8 cellular contexts compared by ENCODE assay signal in genomic region chrX:147917700-147918694, GRCh38. TPM values are rescaled to one million over a fixed set of nuclear protein-coding genes. Genes with fewer than 3 reads are reported as not detected.
DNase-seq lines count a peak whose midpoint lies in the region; ATAC-seq lines count a peak whose summit lies in the region.

No MANE protein-coding gene starts in this region.

- POLR2A ChIA-PET in naive thymus-derived CD8-positive, alpha-beta T cell (lab: Charles Lee), result no interaction called here

- DNase-seq in activated CD4-positive, alpha-beta T cell treated with anti-CD3 and anti-CD28 coated beads for 48 hours, result peak; percentile 9
- no peak for DNase-seq in activated CD4-positive, alpha-beta T cell treated with anti-CD3 and anti-CD28 coated beads for 1 hour
- DNase-seq in T-helper 17 cell (no peak), G401 (ENCODE audit: low spot score) (no peak), NCI-H524 treated with DMSO at 0.1 percent for 48 hours (lab: John Stamatoyannopoulos, UW) (no peak), DMS 273 (lab: John Stamatoyannopoulos, UW; ENCODE audit: unreplicated experiment) (no peak)
- DNase-seq in naive thymus-derived CD8-positive, alpha-beta T cell, result peak in 6 of 10 donors; percentile 0 to 44 (median 13)

- peak overlapping the region; percentile 70 for H3K4me3 Mint-ChIP-seq in T-helper 17 cell
- peak overlapping the region; percentile 6 to 74 (median 42) for H3K4me3 Mint-ChIP-seq in naive thymus-derived CD8-positive, alpha-beta T cell

- no peaks in the 10 kb centered on the region for H3K36me3 Mint-ChIP-seq in T-helper 17 cell (ENCODE audit: low read depth)
- H3K36me3 Mint-ChIP-seq in naive thymus-derived CD8-positive, alpha-beta T cell, result peaks cover 0 to 3% (median 0%) of the 10 kb centered on the region in 3 donors

- ATAC-seq in HG02870 (IDR thresholded peaks at IDR 0.05; ENCODE audit: unreplicated experiment) (peak; percentile 88), T-helper 17 cell (peak; percentile 81)
- ATAC-seq in naive thymus-derived CD8-positive, alpha-beta T cell, result peak; percentile 67 to 69

- no peaks in the 10 kb centered on the region for H3K9me3 Mint-ChIP-seq in naive thymus-derived CD8-positive, alpha-beta T cell

- in situ Hi-C loops in G401 (cut with HindIII; ENCODE audit: low sequenced_read_pairs), result no loop called here

- H3K27me3 Mint-ChIP-seq in T-helper 17 cell, result no peaks in the 10 kb centered on the region
- H3K27me3 Mint-ChIP-seq in naive thymus-derived CD8-positive, alpha-beta T cell, result no peaks in the 10 kb centered on the region

- peaks cover 30% of the 10 kb centered on the region for H3K4me1 Mint-ChIP-seq in T-helper 17 cell
- H3K4me1 Mint-ChIP-seq in naive thymus-derived CD8-positive, alpha-beta T cell, result peaks cover 16 to 93% (median 61%) of the 10 kb centered on the region in 4 donors

- H3K9me3 ChIP-seq in T-helper 17 cell (ENCODE audit: control insufficient read depth, low read length, poor library complexity, severe bottlenecking), result no peaks in the 10 kb centered on the region

- H3K27ac Mint-ChIP-seq in T-helper 17 cell, result peak overlapping the region; percentile 85
- H3K27ac Mint-ChIP-seq in naive thymus-derived CD8-positive, alpha-beta T cell, result peak overlapping the region in 9 of 10 donors; percentile 31 to 93 (median 79)

RNA-seq across cellular contexts. Expression of gene FMR1, which starts 6.3 kb away (rescaled TPM):
- 10 to 100 TPM; 75.2 to 83.1 TPM for total RNA-seq in T-helper 17 cell
- total RNA-seq in naive thymus-derived CD8-positive, alpha-beta T cell, result 10 to 100 TPM; 74.7 to 88.1 TPM
- 10 to 100 TPM in 1 of 3 donors, 1 to 10 TPM in 2; 5.8 to 11.4 (median 6.7) TPM for polyA plus RNA-seq in naive thymus-derived CD8-positive, alpha-beta T cell
- 15.6 and 18.4 TPM in 2 replicates for total RNA-seq in G401 (2014; rRNA removed; shearing (Covaris generic))

Comparison
In these comparisons a context has a peak if more than half of its experiments do, and no peak if none do; other contexts are left out.
1. DNase-seq: peak in activated CD4-positive, alpha-beta T cell treated with anti-CD3 and anti-CD28 coated beads for 48 hours (single experiment) and naive thymus-derived CD8-positive, alpha-beta T cell (6 of 10); none in activated CD4-positive, alpha-beta T cell treated with anti-CD3 and anti-CD28 coated beads for 1 hour (single experiment), T-helper 17 cell (0 of 3), G401 (single experiment), NCI-H524 treated with DMSO at 0.1 percent for 48 hours (single experiment) and DMS 273 (single experiment).
2. Peak in every context shown above with its lines, with median percentiles within 50 percentile points of each other: ATAC-seq.